In the genomic region with DNA sequence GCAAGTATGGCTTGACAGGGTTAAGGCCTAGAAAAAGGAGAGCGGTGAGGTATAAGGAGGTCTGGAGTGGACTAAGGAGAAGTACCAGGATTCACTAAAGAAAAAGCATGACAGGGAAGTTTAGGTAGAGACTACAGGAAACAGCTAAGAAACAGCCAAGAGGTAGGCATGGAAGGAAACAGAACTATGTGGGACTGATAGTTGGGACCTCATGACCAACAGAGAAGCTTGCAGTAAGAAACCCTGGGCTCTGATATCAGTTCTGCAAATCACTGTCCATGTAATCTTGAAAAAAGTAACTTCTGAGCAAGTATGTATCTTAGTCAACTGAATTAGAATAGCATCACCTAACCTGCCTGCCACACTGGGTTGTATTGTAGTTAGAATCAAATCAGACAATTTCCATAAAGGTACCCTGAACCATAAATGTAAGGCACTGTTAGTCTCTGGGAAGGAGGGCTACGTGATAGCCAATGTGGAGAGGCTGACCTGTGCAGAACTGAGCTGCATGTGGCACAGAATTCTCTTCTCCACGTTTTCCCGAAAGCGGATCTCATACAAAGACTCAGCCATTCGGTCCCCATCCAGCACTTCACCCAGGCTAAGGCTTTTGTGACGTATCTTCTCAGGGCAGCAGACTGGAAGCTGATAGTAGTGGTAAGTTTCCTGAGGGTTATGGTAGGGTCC, we compare ENCODE assay signal across 8 cellular contexts. TPM values are rescaled to one million over a fixed set of nuclear protein-coding genes. Genes with fewer than 3 reads are reported as not detected.
DNase-seq lines count a peak whose midpoint lies in the region; ATAC-seq and TF ChIP-seq lines count a peak whose summit lies in the region.

No MANE protein-coding gene starts in this region.

- DNase-seq in H7 (no peak), WTC11 (ENCODE audit: low spot score) (no peak), glutamatergic neuron (no peak), smooth muscle cell (lab: John Stamatoyannopoulos, UW; ENCODE audit: unreplicated experiment) (no peak), activated gamma-delta T cell (lab: John Stamatoyannopoulos, UW) (no peak)

- H3K4me3 ChIP-seq in H7 (ENCODE audit: insufficient read depth, low read depth, low read length) (peak overlapping the region; percentile 88), smooth muscle cell (peak overlapping the region; percentile 86)

- ATAC-seq in WTC11 (no peak), GM18858 (IDR thresholded peaks at IDR 0.05; ENCODE audit: unreplicated experiment) (no peak), GM18502 (IDR thresholded peaks at IDR 0.05; ENCODE audit: poor library complexity, unreplicated experiment) (no peak), GM21786 (IDR thresholded peaks at IDR 0.05; ENCODE audit: unreplicated experiment) (no peak)

- peak overlapping the region; percentile 99 for H3K9ac ChIP-seq in smooth muscle cell (ENCODE audit: low read depth)

- H4K20me1 ChIP-seq in smooth muscle cell (ENCODE audit: low read depth), result no peaks in the 10 kb centered on the region

- H3K9me3 Mint-ChIP-seq in WTC11, result peaks cover 8% of the 10 kb centered on the region
- H3K9me3 Mint-ChIP-seq in glutamatergic neuron (ENCODE audit: unreplicated experiment), result peaks cover 8% of the 10 kb centered on the region

- H3K27ac Mint-ChIP-seq in WTC11 (peak overlapping the region; percentile 83; the same call in 1 of the 2 replicates), glutamatergic neuron (ENCODE audit: unreplicated experiment) (peak overlapping the region; percentile 28)

- no peaks in the 10 kb centered on the region for H3K9me3 ChIP-seq in smooth muscle cell (replicated peaks; ENCODE audit: low read depth)

- H3F3A ChIP-seq in smooth muscle cell (ENCODE audit: low read depth), result peaks cover 5% of the 10 kb centered on the region

- H3K36me3 ChIP-seq in H7 (replicated peaks; ENCODE audit: control insufficient read depth, insufficient read depth, low read length) (peaks cover 1% of the 10 kb centered on the region; the same call in 1 of the 2 replicates), smooth muscle cell (ENCODE audit: low read depth) (no peaks in the 10 kb centered on the region)

- POLR2A ChIA-PET in WTC11 (lab: Charles Lee), result interaction anchor here (1.3 kb wide), 1 partner anchor 77 kb away, joined by 3 read pairs; the partner anchor contains the start of gene RABGGTA

- H3K4me1 Mint-ChIP-seq in WTC11 (peaks cover 25% of the 10 kb centered on the region), glutamatergic neuron (ENCODE audit: low read depth, unreplicated experiment) (peaks cover 6% of the 10 kb centered on the region)

- H2AFZ ChIP-seq in smooth muscle cell (ENCODE audit: low read depth), result no peak overlapping the region

- no peaks in the 10 kb centered on the region for H3K27me3 ChIP-seq in H7 (ENCODE audit: control insufficient read depth, insufficient read depth, low read length)
- no peaks in the 10 kb centered on the region for H3K27me3 ChIP-seq in smooth muscle cell (ENCODE audit: low read depth)

- peak overlapping the region; percentile 87 for H3K4me2 ChIP-seq in smooth muscle cell

- TF ChIP-seq CTCF in WTC11 (IDR thresholded peaks at IDR 0.05), result no peak
- TF ChIP-seq CTCF in glutamatergic neuron (IDR thresholded peaks at IDR 0.05; ENCODE audit: partially characterized antibody, unreplicated experiment), result no peak
- TF ChIP-seq CTCF in smooth muscle cell (IDR thresholded peaks at IDR 0.05; ENCODE audit: borderline replicate concordance, insufficient read depth, poor library complexity, severe bottlenecking), result no peak

- H3K27me3 Mint-ChIP-seq in WTC11 (ENCODE audit: low read depth), result no peaks in the 10 kb centered on the region
- H3K27me3 Mint-ChIP-seq in glutamatergic neuron (ENCODE audit: unreplicated experiment), result peaks cover 11% of the 10 kb centered on the region

- H3K4me1 ChIP-seq in smooth muscle cell (ENCODE audit: low read depth), result peaks cover 10% of the 10 kb centered on the region

- H3K79me2 ChIP-seq in smooth muscle cell (ENCODE audit: low read depth), result peaks cover 38% of the 10 kb centered on the region

- CTCF ChIA-PET in WTC11 (lab: Charles Lee), result interaction anchor here (1.4 kb wide), 1 partner anchor 53 kb away, joined by 3 read pairs; the partner anchor contains the start of gene EMC9

- H3K36me3 Mint-ChIP-seq in WTC11 (peaks cover 25% of the 10 kb centered on the region), glutamatergic neuron (ENCODE audit: unreplicated experiment) (no peaks in the 10 kb centered on the region)

- H3K27ac ChIP-seq in smooth muscle cell (ENCODE audit: low read depth), result peak overlapping the region; percentile 95

- WGBS in smooth muscle cell (ENCODE audit: low lambda C conversion rate), result 93% methylated on average over 7 of the region's 7 CpGs

- H3K4me3 Mint-ChIP-seq in WTC11 (peak overlapping the region; percentile 94), glutamatergic neuron (ENCODE audit: unreplicated experiment) (peak overlapping the region; percentile 89)

TF ChIP-seq in WTC11, 78 proteins besides CTCF, POLR2A, EP300 and RAD21:
- TF ChIP-seq NFE2L1 (CRISPR knock-in tag; IDR thresholded peaks at IDR 0.05) (no peak), ELF4 (CRISPR knock-in tag; IDR thresholded peaks at IDR 0.05; ENCODE audit: low read depth) (no peak), SMAD4 (CRISPR knock-in tag; IDR thresholded peaks at IDR 0.05) (no peak), ZNF671 (CRISPR knock-in tag; IDR thresholded peaks at IDR 0.05) (no peak), TEAD4 (CRISPR knock-in tag; IDR thresholded peaks at IDR 0.05) (no peak), ZNF263 (CRISPR knock-in tag; IDR thresholded peaks at IDR 0.05; ENCODE audit: low read depth) (no peak), NR3C1 (CRISPR knock-in tag; conservative IDR thresholded peaks at IDR 0.05; ENCODE audit: low read depth) (no peak), IRF1 (CRISPR knock-in tag; IDR thresholded peaks at IDR 0.05) (no peak), ZNF423 (CRISPR knock-in tag; IDR thresholded peaks at IDR 0.05) (no peak), GRHL2 (CRISPR knock-in tag; IDR thresholded peaks at IDR 0.05; ENCODE audit: insufficient replicate concordance, severe bottlenecking) (no peak), FOXJ3 (CRISPR knock-in tag; IDR thresholded peaks at IDR 0.05; ENCODE audit: borderline replicate concordance) (no peak), TP53 (CRISPR knock-in tag; IDR thresholded peaks at IDR 0.05) (no peak), KAT7 (CRISPR knock-in tag; IDR thresholded peaks at IDR 0.05; ENCODE audit: borderline replicate concordance) (no peak), MXD4 (CRISPR knock-in tag; IDR thresholded peaks at IDR 0.05; ENCODE audit: borderline replicate concordance) (no peak)
- TF ChIP-seq, protein P1, sequence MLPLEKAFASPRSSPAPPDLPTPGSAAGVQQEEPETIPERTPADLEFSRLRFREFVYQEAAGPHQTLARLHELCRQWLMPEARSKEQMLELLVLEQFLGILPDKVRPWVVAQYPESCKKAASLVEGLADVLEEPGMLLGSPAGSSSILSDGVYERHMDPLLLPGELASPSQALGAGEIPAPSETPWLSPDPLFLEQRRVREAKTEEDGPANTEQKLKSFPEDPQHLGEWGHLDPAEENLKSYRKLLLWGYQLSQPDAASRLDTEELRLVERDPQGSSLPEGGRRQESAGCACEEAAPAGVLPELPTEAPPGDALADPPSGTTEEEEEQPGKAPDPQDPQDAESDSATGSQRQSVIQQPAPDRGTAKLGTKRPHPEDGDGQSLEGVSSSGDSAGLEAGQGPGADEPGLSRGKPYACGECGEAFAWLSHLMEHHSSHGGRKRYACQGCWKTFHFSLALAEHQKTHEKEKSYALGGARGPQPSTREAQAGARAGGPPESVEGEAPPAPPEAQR (CRISPR knock-in tag; IDR thresholded peaks at IDR 0.05), result no peak

RNA-seq across cellular contexts. Expression of gene TM9SF1, which starts 0.9 kb away (rescaled TPM):
- total RNA-seq in H7 (2014; rRNA removed; shearing (Covaris generic)), result 27.4 and 35.2 TPM in 2 replicates
- total RNA-seq in WTC11 (2021) (27.9 to 29.2 TPM (median 28.4 TPM) in 3 replicates), glutamatergic neuron (ENCODE audit: unreplicated experiment) (35.0 TPM), smooth muscle cell (66.6 and 72.1 TPM in 2 replicates)
- 86.5 and 95.8 TPM in 2 replicates for polyA plus RNA-seq in smooth muscle cell

RNA-seq across cellular contexts. Expression of gene IPO4, which starts 5.7 kb away (rescaled TPM):
- 139 and 149 TPM in 2 replicates for total RNA-seq in H7 (2014; rRNA removed; shearing (Covaris generic))
- total RNA-seq in WTC11 (2021) (87.6 to 128 TPM (median 91.2 TPM) in 3 replicates), glutamatergic neuron (ENCODE audit: unreplicated experiment) (25.5 TPM), smooth muscle cell (14.7 and 82.6 TPM in 2 replicates)
- 20.5 and 26.6 TPM in 2 replicates for polyA plus RNA-seq in smooth muscle cell

RNA-seq across cellular contexts. Expression of gene TSSK4, which starts 11.2 kb away (rescaled TPM):
- not detected in 2 replicates for total RNA-seq in H7 (2014; rRNA removed; shearing (Covaris generic))
- 0.13 to 0.16 TPM in 2 of 3 replicates, not detected in the other for total RNA-seq in WTC11 (2021)
- total RNA-seq in glutamatergic neuron (ENCODE audit: unreplicated experiment), result not detected
- total RNA-seq in smooth muscle cell, result 0.85 TPM in 1 of 2 replicates, not detected in the other
- 0.89 and 1.3 TPM in 2 replicates for polyA plus RNA-seq in smooth muscle cell

RNA-seq across cellular contexts. Expression of gene CHMP4A, which starts 19.0 kb away (rescaled TPM):
- 17.6 and 20.8 TPM in 2 replicates for total RNA-seq in H7 (2014; rRNA removed; shearing (Covaris generic))
- 32.7 to 38.5 TPM (median 36.5 TPM) in 3 replicates for total RNA-seq in WTC11 (2021)
- 32.4 TPM for total RNA-seq in glutamatergic neuron (ENCODE audit: unreplicated experiment)
- 29.7 and 32.5 TPM in 2 replicates for total RNA-seq in smooth muscle cell
- polyA plus RNA-seq in smooth muscle cell, result 46.8 and 63.9 TPM in 2 replicates

RNA-seq across cellular contexts. Expression of gene MDP1, which starts 21.5 kb away (rescaled TPM):
- total RNA-seq in H7 (2014; rRNA removed; shearing (Covaris generic)), result 18.6 and 23.6 TPM in 2 replicates
- 12.6 to 18.4 TPM (median 16.9 TPM) in 3 replicates for total RNA-seq in WTC11 (2021)
- total RNA-seq in glutamatergic neuron (ENCODE audit: unreplicated experiment), result 25.5 TPM
- 31.0 and 33.0 TPM in 2 replicates for total RNA-seq in smooth muscle cell
- 36.8 and 42.3 TPM in 2 replicates for polyA plus RNA-seq in smooth muscle cell
